16 cellular contexts compared by ENCODE assay signal in the genomic region with DNA sequence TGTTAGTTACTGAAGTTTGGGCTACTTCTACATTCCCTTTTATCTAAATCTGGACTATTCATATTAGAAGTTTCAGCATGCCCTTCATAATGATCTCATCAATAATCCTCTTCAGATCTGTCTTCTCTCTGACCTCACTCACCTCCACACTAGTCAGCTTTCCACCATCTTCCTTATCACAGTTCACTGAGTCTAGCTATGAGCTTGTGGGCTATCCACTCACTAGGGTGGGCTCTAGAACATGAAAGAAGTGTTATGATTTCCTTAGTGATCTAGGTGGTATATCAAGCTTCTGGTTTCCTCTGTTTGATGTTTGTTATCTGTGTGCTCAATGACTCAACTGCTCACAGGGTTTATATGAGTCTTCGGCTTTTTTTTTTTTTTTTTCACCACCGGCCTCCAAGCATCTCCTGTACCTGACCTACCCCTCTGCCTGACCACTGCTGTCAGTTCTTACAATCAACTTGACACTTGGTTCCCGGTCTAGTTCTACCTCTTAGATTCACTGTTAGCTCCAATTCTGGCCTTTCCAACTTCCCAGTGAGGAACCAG.
"Had no signal": no experiment of that assay in that cellular context is flagged by ENCODE, and none has a peak within 500 bp of the region (broad histone marks: within the 10 kb centered on the region; RNA-seq: fewer than 3 reads in every experiment).

No MANE protein-coding gene starts in this region.

- H3K27me3 Mint-ChIP-seq: activated CD8-positive, alpha-beta T cell treated with anti-CD3 and anti-CD28 coated beads for 36 hours; naive thymus-derived CD4-positive, alpha-beta T cell; stimulated activated naive B cell treated with anti-CD40 and anti-IgM and Interleukin-4, amounts not matched to agents 10 μg/mL and 1 μg/mL and 100 μg/mL, for 72 hours; type B pancreatic cell had no signal

- H3K9me3 Mint-ChIP-seq: activated CD8-positive, alpha-beta T cell treated with anti-CD3 and anti-CD28 coated beads for 36 hours; T-helper 1 cell treated with Interleukin-12 subunit alpha and Interleukin-12 subunit beta and Interleukin-4 antibody, amounts not matched to agents 30 μg/mL and 1 μg/mL, for 36 hours; type B pancreatic cell had no signal

- H3K27ac Mint-ChIP-seq: activated CD8-positive, alpha-beta T cell treated with anti-CD3 and anti-CD28 coated beads for 36 hours; activated naive CD4-positive, alpha-beta T cell treated with anti-CD3 and anti-CD28 coated beads for 36 hours; activated T-helper 1 cell treated with anti-CD3 and anti-CD28 coated beads, Interleukin-12 subunit alpha, Interleukin-12 subunit beta, Interleukin-2, Interleukin-4 antibody, amounts not matched to agents 30 ng/mL and 10 ng/mL and 1 ng/mL, durations not matched to agents 14 hours and 24 hours and 36 hours; naive thymus-derived CD4-positive, alpha-beta T cell; stimulated activated naive B cell treated with anti-CD40 and anti-IgM and Interleukin-4, amounts not matched to agents 10 μg/mL and 1 μg/mL and 100 μg/mL, for 72 hours; T-helper 1 cell treated with Interleukin-12 subunit alpha and Interleukin-12 subunit beta and Interleukin-4 antibody, amounts not matched to agents 30 μg/mL and 1 μg/mL, for 36 hours; type B pancreatic cell had no signal

- H3K36me3 ChIP-seq: brain microvascular endothelial cell had no signal

- DNase-seq: activated CD4-positive, alpha-beta T cell treated with anti-CD3 and anti-CD28 coated beads for 4 hours; activated CD8-positive, alpha-beta memory T cell treated with anti-CD3 and anti-CD28 coated beads, Interleukin-2, amount 50 U/mL, for 4 hours; activated CD8-positive, alpha-beta T cell treated with anti-CD3 and anti-CD28 coated beads for 36 hours; activated naive CD4-positive, alpha-beta T cell treated with anti-CD3 and anti-CD28 coated beads for 36 hours; amygdala; brain microvascular endothelial cell; cerebellar nuclear complex; left colon; naive thymus-derived CD4-positive, alpha-beta T cell; stimulated activated CD4-positive, alpha-beta T cell treated with anti-CD3 and anti-CD28 coated beads, Interleukin-1b, Interleukin-23, amount 100 ng/mL, for 48 hours; stimulated activated naive B cell treated with anti-CD40 and anti-IgM and Interleukin-4, amounts not matched to agents 10 μg/mL and 1 μg/mL and 100 μg/mL, for 72 hours had no signal

- H3K27ac ChIP-seq: brain microvascular endothelial cell had no signal

- H3K4me3 Mint-ChIP-seq: activated CD8-positive, alpha-beta T cell treated with anti-CD3 and anti-CD28 coated beads for 36 hours; activated naive CD4-positive, alpha-beta T cell treated with anti-CD3 and anti-CD28 coated beads for 36 hours; activated T-helper 1 cell treated with anti-CD3 and anti-CD28 coated beads, Interleukin-12 subunit alpha, Interleukin-12 subunit beta, Interleukin-2, Interleukin-4 antibody, amounts not matched to agents 30 ng/mL and 10 ng/mL and 1 ng/mL, durations not matched to agents 14 hours and 24 hours and 36 hours; naive thymus-derived CD4-positive, alpha-beta T cell; stimulated activated naive B cell treated with anti-CD40 and anti-IgM and Interleukin-4, amounts not matched to agents 10 μg/mL and 1 μg/mL and 100 μg/mL, for 72 hours; T-helper 1 cell treated with Interleukin-12 subunit alpha and Interleukin-12 subunit beta and Interleukin-4 antibody, amounts not matched to agents 30 μg/mL and 1 μg/mL, for 36 hours; type B pancreatic cell had no signal

- H3K4me3 ChIP-seq: lung had no signal

- ATAC-seq: activated CD8-positive, alpha-beta T cell treated with anti-CD3 and anti-CD28 coated beads for 36 hours; esophagus mucosa; left colon; naive thymus-derived CD4-positive, alpha-beta T cell; stimulated activated naive B cell treated with anti-CD40 and anti-IgM and Interleukin-4, amounts not matched to agents 10 μg/mL and 1 μg/mL and 100 μg/mL, for 72 hours had no signal

- H3K27me3 ChIP-seq: brain microvascular endothelial cell had no signal
